In the genomic region with DNA sequence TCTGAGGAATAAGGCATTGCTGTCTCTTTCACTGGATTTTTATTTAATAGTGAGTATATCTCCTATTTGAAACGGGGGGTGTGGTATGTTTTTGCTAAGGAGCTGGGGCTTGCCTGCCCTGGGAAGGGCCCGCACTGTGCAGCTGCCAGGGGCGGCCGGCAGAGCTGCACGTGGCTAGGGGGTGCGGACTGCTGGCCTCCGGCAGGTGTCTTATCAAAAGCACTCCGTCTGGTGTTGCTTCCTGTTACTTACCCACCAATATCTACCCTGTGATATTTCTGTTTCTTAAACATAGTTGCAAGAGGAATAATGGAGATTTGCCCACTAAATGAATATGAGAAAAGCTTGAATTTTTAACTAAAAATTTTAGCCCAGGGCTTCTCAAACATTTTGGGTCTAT, we compare ENCODE assay signal across 19 cellular contexts.
"Had no signal": no experiment of that assay in that cellular context is flagged by ENCODE, and none has a peak within 500 bp of the region (broad histone marks: within the 10 kb centered on the region; RNA-seq: fewer than 3 reads in every experiment).

No MANE protein-coding gene starts in this region.

- H3K36me3 ChIP-seq: gastroesophageal sphincter, neutrophil, ovary, prostate gland, tibial artery had no signal

- ATAC-seq: activated T-cell treated with anti-CD3 and anti-CD28 coated beads, Interleukin-2, amount 50 U/mL, for 4 hours; gastroesophageal sphincter had no signal

- H3K27ac ChIP-seq: coronary artery, gastroesophageal sphincter, neutrophil, ovary, prostate gland, tibial artery had no signal

- H3K4me1 ChIP-seq: gastroesophageal sphincter, prostate gland, tibial artery had no signal

- H3K27me3 ChIP-seq: neutrophil, ovary, tibial artery had no signal

- DNase-seq: activated B cell treated with CpG ODN at 0.5 μM for 24 hours; activated CD4-positive, alpha-beta T cell treated with anti-CD3 and anti-CD28 coated beads for 4 hours; activated CD4-positive, alpha-beta T cell treated with anti-CD3 and anti-CD28 coated beads, Interleukin-2, amount 50 U/mL, for 48 hours; activated CD8-positive, alpha-beta memory T cell treated with anti-CD3 and anti-CD28 coated beads, Interleukin-2, amount 50 U/mL, for 48 hours; activated naive CD4-positive, alpha-beta T cell treated with anti-CD3 and anti-CD28 coated beads for 36 hours; activated naive CD8-positive, alpha-beta T cell treated with anti-CD3 and anti-CD28 coated beads, Interleukin-2, amount 10 ng/mL, durations not matched to agents 7 days and 5 days; activated T-cell treated with anti-CD3 and anti-CD28 coated beads, Interleukin-2, amount 50 U/mL, for 4 hours; amygdala; cerebellar nuclear complex; head of caudate nucleus; islet precursor cell; left cardiac atrium; ovary; stimulated activated CD4-positive, alpha-beta T cell treated with anti-CD3 and anti-CD28 coated beads, Interleukin-4, amount 100 ng/mL, for 4 hours; tibial artery had no signal

- H3K4me3 ChIP-seq: coronary artery, gastroesophageal sphincter, ovary, prostate gland, tibial artery had no signal

- H3K9me3 ChIP-seq: gastroesophageal sphincter, neutrophil, ovary, prostate gland, tibial artery had no signal
